Comparison of ENCODE assay signal across 9 cellular contexts in the genomic region with DNA sequence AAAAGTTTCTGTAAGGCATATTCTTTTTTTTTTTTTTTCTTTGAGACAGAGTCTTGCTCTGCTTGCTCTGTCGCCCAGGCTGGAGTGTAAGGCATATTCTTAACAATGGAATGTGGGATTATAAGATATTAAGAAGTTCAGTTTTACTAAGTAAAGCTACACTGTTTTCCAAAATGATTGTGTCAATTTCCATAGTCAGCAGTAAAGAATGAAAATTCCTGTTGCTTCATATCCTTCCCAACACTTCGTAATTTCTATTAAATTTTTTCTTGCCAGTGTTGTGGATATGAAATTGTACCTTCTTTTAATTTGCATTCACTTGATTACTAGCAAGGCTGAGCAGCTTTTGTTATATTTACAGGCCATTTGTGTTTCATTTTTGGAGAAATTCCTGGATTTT. TPM values are rescaled to one million over a fixed set of nuclear protein-coding genes. Genes with fewer than 3 reads are reported as not detected.
"Had no signal": no experiment of that assay in that cellular context is flagged by ENCODE, and none has a peak within 500 bp of the region (broad histone marks: within the 10 kb centered on the region; RNA-seq: fewer than 3 reads in every experiment).

No MANE protein-coding gene starts in this region.

- ATAC-seq: GM12878 had no signal

- DNase-seq: GDM1, GF-D8 had no signal

- FAIRE-seq: G401.6, GM12878, GM12891, GM12892, GM18507, GM19239 had no signal

- H3K4me3 ChIP-seq: GM12878 had no signal

RNA-seq across cellular contexts. Expression of a gene that starts 24.4 kb away (rescaled TPM):
- total RNA-seq: G401, GM12878 had no signal
